Comparison of ENCODE assay signal across 8 cellular contexts in the genomic region with DNA sequence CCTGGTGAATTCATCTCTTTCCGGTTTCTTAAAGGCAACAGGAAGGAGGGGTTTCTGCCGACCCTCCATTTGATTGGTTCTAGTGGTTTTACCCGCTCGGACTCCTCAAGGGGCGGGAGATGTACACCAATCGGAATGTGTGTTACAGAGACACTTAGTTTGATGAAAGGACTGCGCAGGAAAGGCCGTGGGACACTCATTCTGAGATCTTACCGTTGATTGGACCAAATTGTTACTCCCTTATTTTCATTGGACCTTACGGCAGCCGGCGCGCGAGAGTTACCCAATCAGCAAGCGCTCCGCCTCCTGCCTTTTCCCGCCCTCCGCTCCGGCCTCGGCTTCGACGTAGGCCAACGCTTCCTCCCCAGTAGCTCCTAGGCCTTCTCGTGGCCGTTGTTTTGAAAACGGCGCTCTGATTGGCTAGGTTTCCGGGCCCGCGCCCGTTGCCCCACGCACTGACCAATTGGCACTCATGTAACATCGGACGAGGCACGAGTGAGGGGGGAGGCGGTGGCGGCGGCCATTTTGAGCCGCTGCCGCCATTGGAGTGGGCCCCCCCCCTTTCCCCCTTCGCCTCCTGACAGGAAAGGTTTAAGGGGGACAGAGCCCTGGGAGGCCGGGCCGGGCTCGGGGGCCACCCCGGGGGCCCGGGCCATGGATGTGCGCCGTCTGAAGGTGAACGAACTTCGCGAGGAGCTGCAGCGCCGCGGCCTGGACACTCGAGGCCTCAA. TPM values are rescaled to one million over a fixed set of nuclear protein-coding genes. Genes with fewer than 3 reads are reported as not detected.
DNase-seq lines count a peak whose midpoint lies in the region; ATAC-seq and TF ChIP-seq lines count a peak whose summit lies in the region.

A gene (plus strand): TSS at position 523 of the 731 bp plus-strand sequence. CDS start 132 bp downstream, at position 655.

- CTCF ChIA-PET in PC-3 (lab: Charles Lee): interaction anchor here (0.6 to 0.7 kb wide), 2 partner anchors 35 to 500 kb away, joined by 3 to 5 read pairs; no protein-coding TSS in a partner anchor

- H3K4me1 ChIP-seq in PC-3 (ENCODE audit: insufficient read depth, low read length) (peaks cover 16% of the 10 kb centered on the region), mononuclear cell (ENCODE audit: insufficient read depth, low read length) (peaks cover 36% of the 10 kb centered on the region)

- peaks cover 50% of the 10 kb centered on the region for H3K79me2 ChIP-seq in PC-3 (ENCODE audit: low read length)

- TF ChIP-seq RAD21 in Ishikawa (IDR thresholded peaks at IDR 0.05; ENCODE audit: low read depth): no peak

- H4K20me1 ChIP-seq in PC-3 (ENCODE audit: low read length): peaks cover 7% of the 10 kb centered on the region; the same call in 1 of the 2 replicates

- ATAC-seq in GM21576 (IDR thresholded peaks at IDR 0.05; ENCODE audit: unreplicated experiment) (peak; percentile 61), PC-3 (peak; percentile 68)

- H3K9ac ChIP-seq in PC-3 (ENCODE audit: low read length): peak within 1 kb of the TSS; percentile 100

- peaks cover 21% of the 10 kb centered on the region for H3K36me3 ChIP-seq in PC-3 (ENCODE audit: low read depth, low read length)

- TF ChIP-seq CTCF in PC-3 (conservative IDR thresholded peaks at IDR 0.05; ENCODE audit: low read depth, low read length): peak; percentile 31; the same call in 1 of the 2 replicates
- peak; percentile 12 for TF ChIP-seq CTCF in epithelial cell of esophagus (IDR thresholded peaks at IDR 0.05; ENCODE audit: insufficient read depth, low read depth, low read length, missing control alignments)

- H3K4me3 ChIP-seq in PC-3 (ENCODE audit: low read length): peak within 1 kb of the TSS; percentile 97
- H3K4me3 ChIP-seq in epithelial cell of esophagus (ENCODE audit: low read length): peak within 1 kb of the TSS; percentile 95
- H3K4me3 ChIP-seq in mononuclear cell (ENCODE audit: low read length): peak within 1 kb of the TSS; percentile 93

- H3K9me2 ChIP-seq in PC-3 (replicated peaks; ENCODE audit: low read length): no peaks in the 10 kb centered on the region

- H3K9me3 ChIP-seq in PC-3 (ENCODE audit: low read length) (no peaks in the 10 kb centered on the region), mononuclear cell (ENCODE audit: low read depth, low read length) (no peaks in the 10 kb centered on the region)

- POLR2A ChIA-PET in PC-3 (lab: Charles Lee; ENCODE audit: unreplicated experiment): interaction anchor here (1.2 to 1.9 kb wide), 2 partner anchors 45 to 100 kb away, joined by 5 to 8 read pairs; a partner anchor contains a TSS

- DNase-seq in DMS153 treated with DMSO at 0.1 percent for 48 hours (lab: John Stamatoyannopoulos, UW; ENCODE audit: unreplicated experiment) (peak; percentile 99), PC-3 (peak; percentile 99), activated T-cell treated with anti-CD3 and anti-CD28 coated beads for 48 hours (ENCODE audit: low read depth) (peak; percentile 98), epithelial cell of esophagus (ENCODE audit: low read depth) (peak; percentile 100)
- DNase-seq in stimulated activated CD8-positive, alpha-beta memory T cell treated with anti-CD3 and anti-CD28 coated beads, Interleukin-4, amount 100 ng/mL, for 1 hour (ENCODE audit: low read depth in 2 of 2, low spot score in 1 of 2): peak; percentile 99 to 100

- H3K4me2 ChIP-seq in PC-3 (ENCODE audit: low read length): peak within 1 kb of the TSS; percentile 97

- H2AFZ ChIP-seq in PC-3 (ENCODE audit: low read length): peak within 1 kb of the TSS; percentile 74

- intact Hi-C loops in PC-3 (cut with micrococcal nuclease): loop anchor here (2.0 kb wide), 2 partner anchors 39 to 47 kb away; a partner anchor contains a TSS

- H3K27ac ChIP-seq in PC-3 (ENCODE audit: low read length): peak within 1 kb of the TSS; percentile 95

- H3F3A ChIP-seq in PC-3 (ENCODE audit: low read length, unreplicated experiment): peaks cover 9% of the 10 kb centered on the region

- TF ChIP-seq EP300 in Ishikawa (IDR thresholded peaks at IDR 0.05; ENCODE audit: borderline replicate concordance): peak; percentile 13; the same call in 1 of the 2 replicates

- no peaks in the 10 kb centered on the region for H3K27me3 ChIP-seq in PC-3 (ENCODE audit: low read length)
- H3K27me3 ChIP-seq in mononuclear cell (ENCODE audit: insufficient read depth, low read length): no peaks in the 10 kb centered on the region

- BruUV-seq in PC-3 (replicated peaks; lab: Mats Ljungman, UMichigan): no TSS peak

TF ChIP-seq in Ishikawa, 13 proteins besides CTCF, POLR2A, EP300 and RAD21:
- peak; percentile 99 for TF ChIP-seq YY1 (IDR thresholded peaks at IDR 0.05; ENCODE audit: low read depth)
- TF ChIP-seq TCF12 (IDR thresholded peaks at IDR 0.05; ENCODE audit: low read depth): peak; percentile 72
- TF ChIP-seq, protein P1, sequence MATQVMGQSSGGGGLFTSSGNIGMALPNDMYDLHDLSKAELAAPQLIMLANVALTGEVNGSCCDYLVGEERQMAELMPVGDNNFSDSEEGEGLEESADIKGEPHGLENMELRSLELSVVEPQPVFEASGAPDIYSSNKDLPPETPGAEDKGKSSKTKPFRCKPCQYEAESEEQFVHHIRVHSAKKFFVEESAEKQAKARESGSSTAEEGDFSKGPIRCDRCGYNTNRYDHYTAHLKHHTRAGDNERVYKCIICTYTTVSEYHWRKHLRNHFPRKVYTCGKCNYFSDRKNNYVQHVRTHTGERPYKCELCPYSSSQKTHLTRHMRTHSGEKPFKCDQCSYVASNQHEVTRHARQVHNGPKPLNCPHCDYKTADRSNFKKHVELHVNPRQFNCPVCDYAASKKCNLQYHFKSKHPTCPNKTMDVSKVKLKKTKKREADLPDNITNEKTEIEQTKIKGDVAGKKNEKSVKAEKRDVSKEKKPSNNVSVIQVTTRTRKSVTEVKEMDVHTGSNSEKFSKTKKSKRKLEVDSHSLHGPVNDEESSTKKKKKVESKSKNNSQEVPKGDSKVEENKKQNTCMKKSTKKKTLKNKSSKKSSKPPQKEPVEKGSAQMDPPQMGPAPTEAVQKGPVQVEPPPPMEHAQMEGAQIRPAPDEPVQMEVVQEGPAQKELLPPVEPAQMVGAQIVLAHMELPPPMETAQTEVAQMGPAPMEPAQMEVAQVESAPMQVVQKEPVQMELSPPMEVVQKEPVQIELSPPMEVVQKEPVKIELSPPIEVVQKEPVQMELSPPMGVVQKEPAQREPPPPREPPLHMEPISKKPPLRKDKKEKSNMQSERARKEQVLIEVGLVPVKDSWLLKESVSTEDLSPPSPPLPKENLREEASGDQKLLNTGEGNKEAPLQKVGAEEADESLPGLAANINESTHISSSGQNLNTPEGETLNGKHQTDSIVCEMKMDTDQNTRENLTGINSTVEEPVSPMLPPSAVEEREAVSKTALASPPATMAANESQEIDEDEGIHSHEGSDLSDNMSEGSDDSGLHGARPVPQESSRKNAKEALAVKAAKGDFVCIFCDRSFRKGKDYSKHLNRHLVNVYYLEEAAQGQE (IDR thresholded peaks at IDR 0.05; ENCODE audit: low read depth): peak; percentile 29; the same call in 1 of the 2 replicates
- TF ChIP-seq NFIC (IDR thresholded peaks at IDR 0.05): 0 out of 2 replicates have a peak, but pooled peaks have one; percentile 19
- TF ChIP-seq, protein P2, sequence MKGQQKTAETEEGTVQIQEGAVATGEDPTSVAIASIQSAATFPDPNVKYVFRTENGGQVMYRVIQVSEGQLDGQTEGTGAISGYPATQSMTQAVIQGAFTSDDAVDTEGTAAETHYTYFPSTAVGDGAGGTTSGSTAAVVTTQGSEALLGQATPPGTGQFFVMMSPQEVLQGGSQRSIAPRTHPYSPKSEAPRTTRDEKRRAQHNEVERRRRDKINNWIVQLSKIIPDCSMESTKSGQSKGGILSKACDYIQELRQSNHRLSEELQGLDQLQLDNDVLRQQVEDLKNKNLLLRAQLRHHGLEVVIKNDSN (IDR thresholded peaks at IDR 0.05): no peak
- peak; percentile 83 for TF ChIP-seq EGR1 (IDR thresholded peaks at IDR 0.05)
- peak; percentile 70; the same call in 1 of the 2 replicates for TF ChIP-seq CREB1 (IDR thresholded peaks at IDR 0.05; ENCODE audit: low read depth)
- no peak for TF ChIP-seq CEBPB (IDR thresholded peaks at IDR 0.05)
- TF ChIP-seq, protein P3, sequence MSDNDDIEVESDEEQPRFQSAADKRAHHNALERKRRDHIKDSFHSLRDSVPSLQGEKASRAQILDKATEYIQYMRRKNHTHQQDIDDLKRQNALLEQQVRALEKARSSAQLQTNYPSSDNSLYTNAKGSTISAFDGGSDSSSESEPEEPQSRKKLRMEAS (IDR thresholded peaks at IDR 0.05): peak; percentile 93
- peak; percentile 87; the same call in 1 of the 2 replicates for TF ChIP-seq TAF1 (IDR thresholded peaks at IDR 0.05; ENCODE audit: low read depth)
- 0 out of 2 replicates have a peak, but pooled peaks have one; percentile 50 for TF ChIP-seq ZBTB7A (IDR thresholded peaks at IDR 0.05; ENCODE audit: low read depth)
- TF ChIP-seq TEAD4 (IDR thresholded peaks at IDR 0.05): peak; percentile 61; the same call in 1 of the 2 replicates
- TF ChIP-seq FOXM1 (IDR thresholded peaks at IDR 0.05; ENCODE audit: borderline replicate concordance, low read depth): peak; percentile 61

RNA-seq across cellular contexts. Expression of the gene that starts here (rescaled TPM):
- 158 and 198 TPM in 2 replicates for total RNA-seq in PC-3 (2014; rRNA removed)
- total RNA-seq in mononuclear cell: 171 TPM

Comparison
In these comparisons a context has a peak if more than half of its experiments do, and no peak if none do; other contexts are left out.
1. Peak in every context shown above with its lines: DNase-seq, ATAC-seq, H3K4me3 ChIP-seq and H3K27ac ChIP-seq.